ENCODE assay signal across 10 cellular contexts in the genomic region with DNA sequence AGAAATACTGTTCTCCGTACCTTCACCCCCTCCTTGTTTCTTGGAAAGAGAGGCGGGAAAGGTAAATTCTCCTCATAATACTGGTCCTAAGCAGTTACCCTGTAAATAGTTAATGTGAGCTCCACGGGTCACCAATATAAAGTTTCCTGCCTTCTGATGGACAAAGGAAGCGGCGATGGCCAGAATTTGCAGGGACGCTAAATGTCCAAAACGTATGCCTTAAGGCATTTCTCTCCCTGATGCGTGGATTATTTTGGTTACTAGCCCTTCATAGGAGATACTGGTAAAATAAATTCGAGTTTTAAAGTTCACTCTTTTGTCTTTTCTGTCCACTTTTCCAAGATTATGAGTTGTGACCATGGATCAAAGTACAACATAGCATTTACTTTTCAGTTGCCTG. TPM values are rescaled to one million over a fixed set of nuclear protein-coding genes. Genes with fewer than 3 reads are reported as not detected.
A peak's percentile ranks its signal among the peaks of the same experiment; 100 is the strongest.
DNase-seq lines count a peak whose midpoint lies in the region; ATAC-seq, FAIRE-seq and TF ChIP-seq lines count a peak whose summit lies in the region.
"Had no signal": no experiment of that assay in that cellular context is flagged by ENCODE, and none has a peak within 500 bp of the region (broad histone marks: within the 10 kb centered on the region; RNA-seq: fewer than 3 reads in every experiment).

No MANE protein-coding gene starts in this region.

- FAIRE-seq in frontal cortex (lab: Jason Lieb, UNC): no peak

- peak overlapping the region in 2 of 3 donors; percentile 39 to 80 for H3K27ac ChIP-seq in thyroid gland
- H3K27ac ChIP-seq: BLaER1 had no signal

- 31 to 32% methylated on average over 9 of the region's 9 CpGs for WGBS in thyroid gland, 2 donors

- H3K4me1 ChIP-seq in thyroid gland: no peaks in the 10 kb centered on the region
- H3K4me1 ChIP-seq: BLaER1 had no signal

- H3K4me1 Mint-ChIP-seq in activated CD4-positive, alpha-beta T cell treated with anti-CD3 and anti-CD28 coated beads, Interleukin-2, amount 10 ng/mL, durations not matched to agents 24 days and 14 days: peaks cover 15% of the 10 kb centered on the region

- H3K27me3 ChIP-seq in thyroid gland: no peaks in the 10 kb centered on the region
- H3K27me3 ChIP-seq: BLaER1 had no signal

- peak overlapping the region; percentile 85 for H3K4me3 Mint-ChIP-seq in activated CD4-positive, alpha-beta T cell treated with anti-CD3 and anti-CD28 coated beads, Interleukin-2, amount 10 ng/mL, durations not matched to agents 24 days and 14 days

- intact Hi-C loops in activated CD4-positive, alpha-beta T cell treated with anti-CD3 and anti-CD28 coated beads, Interleukin-2, amount 10 ng/mL, durations not matched to agents 24 days and 14 days (cut with micrococcal nuclease): loop anchor here (2.0 to 10.0 kb wide), 4 partner anchors 60 to 279 kb away; no protein-coding TSS in a partner anchor
- intact Hi-C loops in thyroid gland (cut with DNase I): no loop called here

- H3K36me3 ChIP-seq in thyroid gland: no peaks in the 10 kb centered on the region
- H3K36me3 ChIP-seq: BLaER1 had no signal

- no peaks in the 10 kb centered on the region for H3K36me3 Mint-ChIP-seq in activated CD4-positive, alpha-beta T cell treated with anti-CD3 and anti-CD28 coated beads, Interleukin-2, amount 10 ng/mL, durations not matched to agents 24 days and 14 days (ENCODE audit: low read depth)

- peaks cover 66% of the 10 kb centered on the region for H3K27me3 Mint-ChIP-seq in activated CD4-positive, alpha-beta T cell treated with anti-CD3 and anti-CD28 coated beads, Interleukin-2, amount 10 ng/mL, durations not matched to agents 24 days and 14 days

- H3K9me3 Mint-ChIP-seq in activated CD4-positive, alpha-beta T cell treated with anti-CD3 and anti-CD28 coated beads, Interleukin-2, amount 10 ng/mL, durations not matched to agents 24 days and 14 days: no peaks in the 10 kb centered on the region

- TF ChIP-seq CTCF in thyroid gland (IDR thresholded peaks at IDR 0.05): no peak

- no peak overlapping the region for H3K27ac Mint-ChIP-seq in activated CD4-positive, alpha-beta T cell treated with anti-CD3 and anti-CD28 coated beads, Interleukin-2, amount 10 ng/mL, durations not matched to agents 24 days and 14 days

- H3K9me3 ChIP-seq in thyroid gland: no peaks in the 10 kb centered on the region
- H3K9me3 ChIP-seq: mucosa of descending colon had no signal

- TF ChIP-seq POLR2A in thyroid gland (IDR thresholded peaks at IDR 0.05): no peak

- no peak for DNase-seq in activated CD4-positive, alpha-beta T cell treated with anti-CD3 and anti-CD28 coated beads, Interleukin-2, amount 10 ng/mL, durations not matched to agents 24 days and 14 days
- DNase-seq in activated CD4-positive, alpha-beta T cell treated with anti-CD3 and anti-CD28 coated beads for 48 hours: no peak
- DNase-seq in astrocyte of the hippocampus (ENCODE audit: low read depth, low spot score) (peak; percentile 1), left kidney (ENCODE audit: low read depth, low spot score) (peak; percentile 15), thyroid gland (no peak), NCI-H345 (lab: John Stamatoyannopoulos, UW) (no peak), frontal cortex (ENCODE audit: low spot score in 2 of 2) (no peak)

- peak overlapping the region in 2 of 3 donors; percentile 56 to 70 for H3K4me3 ChIP-seq in thyroid gland (replicated peaks in 1 of 3)
- H3K4me3 ChIP-seq: BLaER1 had no signal

- no peak for ATAC-seq in HG02610 (IDR thresholded peaks at IDR 0.05; ENCODE audit: unreplicated experiment)

RNA-seq across cellular contexts. Expression of a gene that starts 0.9 kb away (rescaled TPM):
- 1.1 TPM in 2 replicates for total RNA-seq in activated CD4-positive, alpha-beta T cell treated with anti-CD3 and anti-CD28 coated beads, Interleukin-2, amount 10 ng/mL, durations not matched to agents 24 days and 14 days
- total RNA-seq in thyroid gland: 1 to 10 TPM in 2 of 4 donors, under 1 TPM in 2; 0.44 to 4.2 (median 2.0) TPM
- 2.4 TPM for total RNA-seq in frontal cortex

Comparison
In these comparisons a context has a peak if more than half of its experiments do, and no peak if none do; other contexts are left out.
1. DNase-seq: peak in astrocyte of the hippocampus (single experiment) and left kidney (single experiment); none in activated CD4-positive, alpha-beta T cell treated with anti-CD3 and anti-CD28 coated beads, Interleukin-2, amount 10 ng/mL, durations not matched to agents 24 days and 14 days (single experiment), activated CD4-positive, alpha-beta T cell treated with anti-CD3 and anti-CD28 coated beads for 48 hours (single experiment), thyroid gland (0 of 2), NCI-H345 (single experiment) and frontal cortex (0 of 2).